ENCODE assay signal across 13 cellular contexts in the genomic region with DNA sequence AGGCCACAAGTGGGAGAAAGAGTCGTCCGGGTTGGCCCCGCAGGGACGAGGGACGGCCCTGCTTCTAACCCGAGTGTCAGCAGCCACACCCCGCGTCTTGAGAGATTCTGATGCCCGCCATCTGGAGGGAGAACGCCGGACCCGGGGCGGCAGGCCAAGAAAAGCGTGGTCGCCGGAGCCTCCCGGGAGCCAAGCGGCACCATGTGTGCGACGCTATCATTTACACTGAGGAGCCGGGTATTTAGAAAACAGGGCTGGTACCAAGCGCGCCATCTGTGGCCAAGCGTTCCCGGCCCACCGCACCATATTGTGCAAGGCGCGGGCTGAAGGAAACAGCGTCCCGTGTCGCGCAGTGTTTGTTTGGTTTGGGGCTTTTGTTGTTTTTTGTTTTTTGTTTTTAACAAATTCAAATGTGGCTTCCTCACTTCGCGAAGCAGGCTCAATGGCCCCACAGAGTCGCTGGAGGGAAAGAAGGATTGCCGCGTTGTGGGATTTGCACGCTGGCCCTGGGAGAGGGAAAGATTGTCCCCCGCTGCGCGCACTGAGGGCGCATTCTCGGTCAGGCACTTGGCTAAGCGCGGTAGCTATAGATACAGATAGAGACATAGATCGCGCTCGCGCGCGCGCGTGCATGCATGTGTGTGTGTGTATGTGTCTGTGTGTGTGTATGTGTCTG.
DNase-seq lines count a peak whose midpoint lies in the region; ATAC-seq, FAIRE-seq and TF ChIP-seq lines count a peak whose summit lies in the region.
"Had no signal": no experiment of that assay in that cellular context is flagged by ENCODE, and none has a peak within 500 bp of the region (broad histone marks: within the 10 kb centered on the region; RNA-seq: fewer than 3 reads in every experiment).

No MANE protein-coding gene starts in this region.

- H3K23ac ChIP-seq in mesenchymal stem cell (ENCODE audit: low read length in 2 of 2) = no peak overlapping the region

- H3K36me3 Mint-ChIP-seq in CD8-positive, alpha-beta T cell = no peaks in the 10 kb centered on the region
- no peaks in the 10 kb centered on the region for H3K36me3 Mint-ChIP-seq in astrocyte (ENCODE audit: low read depth, unreplicated experiment)

- H3K79me2 ChIP-seq in astrocyte (ENCODE audit: insufficient read depth, low read length) = no peaks in the 10 kb centered on the region

- 17 to 20% methylated on average over 53 of the region's 53 CpGs for WGBS in lung, 2 donors
- WGBS in prostate gland = 24% methylated on average over 53 of the region's 53 CpGs
- 88% methylated on average over 44 of the region's 53 CpGs for WGBS in mesenchymal stem cell
- WGBS in gastroesophageal sphincter (ENCODE audit: low coverage in 1 of 2), 2 donors = 21% methylated on average over 32 to 33 of the region's 53 CpGs

- H3K36me3 ChIP-seq in CD8-positive, alpha-beta T cell (ENCODE audit: insufficient read depth, low read length) = no peaks in the 10 kb centered on the region
- H3K36me3 ChIP-seq in HUES48 (ENCODE audit: control insufficient read depth, insufficient read depth, low read length) = no peaks in the 10 kb centered on the region
- H3K36me3 ChIP-seq in astrocyte (ENCODE audit: insufficient read depth, low read length) = no peaks in the 10 kb centered on the region
- no peaks in the 10 kb centered on the region for H3K36me3 ChIP-seq in lung (ENCODE audit: control insufficient read depth in 2 of 2, insufficient read depth in 2 of 2, low read length in 2 of 2)
- H3K36me3 ChIP-seq in prostate gland = no peaks in the 10 kb centered on the region
- no peaks in the 10 kb centered on the region for H3K36me3 ChIP-seq in mesenchymal stem cell (ENCODE audit: control insufficient read depth in 1 of 2, insufficient read depth in 2 of 2, low read depth in 1 of 2, low read length in 2 of 2)
- no peaks in the 10 kb centered on the region for H3K36me3 ChIP-seq in gastroesophageal sphincter
- H3K36me3 ChIP-seq: heart left ventricle, WERI-Rb-1 had no signal

- no peak overlapping the region for H2BK12ac ChIP-seq in mesenchymal stem cell (ENCODE audit: low read length in 2 of 2)

- peak overlapping the region; percentile 27 for H3K27ac Mint-ChIP-seq in CD8-positive, alpha-beta T cell
- no peak overlapping the region for H3K27ac Mint-ChIP-seq in astrocyte (ENCODE audit: unreplicated experiment)

- CTCF ChIA-PET in CD8-positive, alpha-beta T cell (lab: Charles Lee) = no interaction called here

- H2AK5ac ChIP-seq in mesenchymal stem cell (ENCODE audit: low read length, severe bottlenecking) = no peak overlapping the region

- H3K27ac ChIP-seq in CD8-positive, alpha-beta T cell (ENCODE audit: low read depth, low read length) = no peak overlapping the region
- H3K27ac ChIP-seq in HUES48 (ENCODE audit: low read depth, low read length) (no peak overlapping the region), astrocyte (ENCODE audit: low read depth, low read length) (no peak overlapping the region), lung (ENCODE audit: low read depth in 1 of 2, low read length in 1 of 2) (no peak overlapping the region), prostate gland (no peak overlapping the region), mesenchymal stem cell (ENCODE audit: low read length, poor library complexity, severe bottlenecking) (no peak overlapping the region), gastroesophageal sphincter (no peak overlapping the region)
- H3K27ac ChIP-seq: heart left ventricle, WERI-Rb-1 had no signal

- H3K27me3 Mint-ChIP-seq in CD8-positive, alpha-beta T cell (ENCODE audit: low read depth) = peaks cover 6% of the 10 kb centered on the region
- H3K27me3 Mint-ChIP-seq in astrocyte (ENCODE audit: low read depth, unreplicated experiment) = peaks cover 45% of the 10 kb centered on the region

- H2BK120ac ChIP-seq in mesenchymal stem cell (ENCODE audit: low read depth, low read length) = no peak overlapping the region

- DNase-seq in CD8-positive, alpha-beta T cell = peak in 1 of 7 experiments; percentile 48
- DNase-seq in astrocyte (ENCODE audit: low read depth) (no peak), lung (ENCODE audit: low spot score) (peak; percentile 26), prostate gland (ENCODE audit: low spot score) (no peak), mesenchymal stem cell (no peak), AML-193 (lab: John Stamatoyannopoulos, UW) (no peak)
- DNase-seq: heart left ventricle, Kasumi-1, RPMI8226, WERI-Rb-1 had no signal

- no peak overlapping the region for H4K8ac ChIP-seq in mesenchymal stem cell (ENCODE audit: low read length)

- no peaks in the 10 kb centered on the region for H3K79me1 ChIP-seq in mesenchymal stem cell (replicated peaks; ENCODE audit: low read length, poor library complexity, severe bottlenecking)

- H4K20me1 ChIP-seq in astrocyte (ENCODE audit: insufficient read depth, low read length) = no peaks in the 10 kb centered on the region

- peaks cover 17% of the 10 kb centered on the region for H3K4me1 Mint-ChIP-seq in CD8-positive, alpha-beta T cell (ENCODE audit: low read depth)
- no peaks in the 10 kb centered on the region for H3K4me1 Mint-ChIP-seq in astrocyte (ENCODE audit: low read depth, unreplicated experiment)

- intact Hi-C loops in CD8-positive, alpha-beta T cell (cut with DNase I, micrococcal nuclease) = no loop called here
- intact Hi-C loops in prostate gland (cut with DNase I) = no loop called here

- peak overlapping the region; percentile 76 for H3K4me3 Mint-ChIP-seq in CD8-positive, alpha-beta T cell
- no peak overlapping the region for H3K4me3 Mint-ChIP-seq in astrocyte (ENCODE audit: unreplicated experiment)

- H3K9ac ChIP-seq in HUES48 (ENCODE audit: low read depth, low read length) (peak overlapping the region; percentile 5; the same call in 1 of the 2 replicates), astrocyte (ENCODE audit: low read length) (no peak overlapping the region), mesenchymal stem cell (ENCODE audit: low read length) (no peak overlapping the region)

- POLR2A ChIA-PET in CD8-positive, alpha-beta T cell (lab: Charles Lee) = interaction anchor here (0.7 kb wide), 1 partner anchor 543 kb away, joined by 3 read pairs; no protein-coding TSS in a partner anchor

- no peak overlapping the region for H2BK5ac ChIP-seq in mesenchymal stem cell (ENCODE audit: low read depth, low read length, poor library complexity, severe bottlenecking)

- H2AFZ ChIP-seq in astrocyte (ENCODE audit: low read depth, low read length) (peak overlapping the region; percentile 52), mesenchymal stem cell (ENCODE audit: low read depth, low read length) (no peak overlapping the region)

- H3K4me1 ChIP-seq in CD8-positive, alpha-beta T cell (ENCODE audit: insufficient read depth, low read length) = no peaks in the 10 kb centered on the region
- peaks cover 3% of the 10 kb centered on the region; the same call in 1 of the 2 replicates for H3K4me1 ChIP-seq in HUES48 (ENCODE audit: control insufficient read depth, insufficient read depth, low read length)
- H3K4me1 ChIP-seq in astrocyte (ENCODE audit: insufficient read depth, low read length) = no peaks in the 10 kb centered on the region
- H3K4me1 ChIP-seq in lung (ENCODE audit: control insufficient read depth in 2 of 2, insufficient read depth in 2 of 2, low read length in 2 of 2) = no peaks in the 10 kb centered on the region
- no peaks in the 10 kb centered on the region for H3K4me1 ChIP-seq in prostate gland (replicated peaks)
- no peaks in the 10 kb centered on the region for H3K4me1 ChIP-seq in mesenchymal stem cell (ENCODE audit: control insufficient read depth, insufficient read depth, low read depth, low read length)
- H3K4me1 ChIP-seq in gastroesophageal sphincter = peaks cover 0 to 5% (median 0%) of the 10 kb centered on the region in 3 donors
- H3K4me1 ChIP-seq: heart left ventricle had no signal

- peak overlapping the region; percentile 13 for H3K4me3 ChIP-seq in CD8-positive, alpha-beta T cell (ENCODE audit: low read depth, low read length)
- H3K4me3 ChIP-seq in HUES48 (ENCODE audit: low read depth, low read length) (peak overlapping the region; percentile 53), astrocyte (ENCODE audit: insufficient read depth, low read depth, low read length) (no peak overlapping the region), lung (no peak overlapping the region), prostate gland (no peak overlapping the region), mesenchymal stem cell (ENCODE audit: insufficient read depth in 1 of 2, low read depth in 1 of 2, low read length in 2 of 2) (no peak overlapping the region), gastroesophageal sphincter (no peak overlapping the region)
- H3K4me3 ChIP-seq: heart left ventricle had no signal

- no peak for TF ChIP-seq EP300 in gastroesophageal sphincter (IDR thresholded peaks at IDR 0.05)

- H3K9me3 ChIP-seq in CD8-positive, alpha-beta T cell (ENCODE audit: low read length) = no peaks in the 10 kb centered on the region
- H3K9me3 ChIP-seq in HUES48 (ENCODE audit: control insufficient read depth, insufficient read depth, low read length) (no peaks in the 10 kb centered on the region), astrocyte (ENCODE audit: insufficient read depth, low read depth, low read length) (peaks cover 2% of the 10 kb centered on the region), lung (ENCODE audit: control insufficient read depth in 2 of 2, insufficient read depth in 1 of 2, low read length in 1 of 2) (peaks cover 0 to 3% of the 10 kb centered on the region in 2 donors), prostate gland (no peaks in the 10 kb centered on the region), mesenchymal stem cell (ENCODE audit: control insufficient read depth, low read length) (peaks cover 14% of the 10 kb centered on the region), gastroesophageal sphincter (peaks cover 0 to 11% (median 0%) of the 10 kb centered on the region in 3 donors)

- no peaks in the 10 kb centered on the region for H3K27me3 ChIP-seq in CD8-positive, alpha-beta T cell (ENCODE audit: insufficient read depth, low read length)
- peaks cover 13% of the 10 kb centered on the region; the same call in 1 of the 2 replicates for H3K27me3 ChIP-seq in HUES48 (ENCODE audit: control insufficient read depth, insufficient read depth, low read length)
- H3K27me3 ChIP-seq in astrocyte (ENCODE audit: insufficient read depth, low read length) = peaks cover 26% of the 10 kb centered on the region
- peaks cover 11% of the 10 kb centered on the region for H3K27me3 ChIP-seq in lung (ENCODE audit: control insufficient read depth, insufficient read depth)
- peaks cover 7% of the 10 kb centered on the region for H3K27me3 ChIP-seq in prostate gland (replicated peaks; ENCODE audit: insufficient read depth)
- peaks cover 0 to 52% of the 10 kb centered on the region in 2 experiments for H3K27me3 ChIP-seq in mesenchymal stem cell (ENCODE audit: control insufficient read depth in 1 of 2, insufficient read depth in 1 of 2, low read length in 2 of 2)
- H3K27me3 ChIP-seq in gastroesophageal sphincter = peaks cover 64% of the 10 kb centered on the region

- no peak for FAIRE-seq in astrocyte (lab: Jason Lieb, UNC)
- FAIRE-seq: H54 had no signal

- no peak overlapping the region for H4K91ac ChIP-seq in mesenchymal stem cell (ENCODE audit: low read length)

- TF ChIP-seq POLR2A in prostate gland (IDR thresholded peaks at IDR 0.05) (no peak), gastroesophageal sphincter (IDR thresholded peaks at IDR 0.05) (no peak)

- H3K4ac ChIP-seq in mesenchymal stem cell (ENCODE audit: low read depth in 1 of 2, low read length in 2 of 2) = no peak overlapping the region

- no peak overlapping the region for H3K14ac ChIP-seq in mesenchymal stem cell (ENCODE audit: low read length in 2 of 2)

- peaks cover 17% of the 10 kb centered on the region for H3K9me3 Mint-ChIP-seq in CD8-positive, alpha-beta T cell
- peaks cover 4% of the 10 kb centered on the region for H3K9me3 Mint-ChIP-seq in astrocyte (ENCODE audit: unreplicated experiment)

- peak overlapping the region; percentile 62 for H3K4me2 ChIP-seq in astrocyte (ENCODE audit: low read length)
- H3K4me2 ChIP-seq in mesenchymal stem cell (ENCODE audit: low read length, poor library complexity, severe bottlenecking) = no peak overlapping the region

- no peak overlapping the region for H3K18ac ChIP-seq in mesenchymal stem cell (ENCODE audit: low read depth in 1 of 2, low read length in 2 of 2)

- peak; percentile 38 for ATAC-seq in CD8-positive, alpha-beta T cell
- ATAC-seq in lung (ENCODE audit: insufficient read depth, low FRiP score) (no peak), gastroesophageal sphincter (no peak)
- ATAC-seq: heart left ventricle had no signal

- TF ChIP-seq CTCF in CD8-positive, alpha-beta T cell (IDR thresholded peaks at IDR 0.05) = no peak
- TF ChIP-seq CTCF in astrocyte (IDR thresholded peaks at IDR 0.05; ENCODE audit: insufficient read depth, low read depth, low read length) (no peak), lung (IDR thresholded peaks at IDR 0.05; ENCODE audit: control extremely low read depth, extremely low read depth) (no peak), prostate gland (IDR thresholded peaks at IDR 0.05) (no peak), gastroesophageal sphincter (IDR thresholded peaks at IDR 0.05) (no peak)

- H2BK15ac ChIP-seq in mesenchymal stem cell (ENCODE audit: low read depth, poor library complexity, severe bottlenecking) = no peak overlapping the region

Comparison
In these comparisons a context has a peak if more than half of its experiments do, and no peak if none do; other contexts are left out.
1. H3K4me3 ChIP-seq: peak in CD8-positive, alpha-beta T cell (single experiment) and HUES48 (single experiment); none in astrocyte (single experiment), lung (single experiment), prostate gland (0 of 2), mesenchymal stem cell (0 of 2) and gastroesophageal sphincter (0 of 2).